25 cellular contexts compared by ENCODE assay signal in genomic region chr3:49636883-49637609, GRCh38. TPM values are rescaled to one million over a fixed set of nuclear protein-coding genes. Genes with fewer than 3 reads are reported as not detected.
DNase-seq lines count a peak whose midpoint lies in the region; ATAC-seq, FAIRE-seq and TF ChIP-seq lines count a peak whose summit lies in the region.
"Had no signal": no experiment of that assay in that cellular context is flagged by ENCODE, and none has a peak within 500 bp of the region (broad histone marks: within the 10 kb centered on the region; RNA-seq: fewer than 3 reads in every experiment).

No MANE protein-coding gene starts in this region.

- no peak overlapping the region for H2AFZ ChIP-seq in PC-3 (ENCODE audit: low read length)

- DNase-seq in activated naive CD4-positive, alpha-beta T cell treated with anti-CD3 and anti-CD28 coated beads for 36 hours = peak; percentile 53
- DNase-seq in activated naive CD4-positive, alpha-beta T cell treated with anti-CD3 and anti-CD28 coated beads, Interleukin-2, amount 10 ng/mL, durations not matched to agents 7 days and 5 days = no peak
- DNase-seq in PC-3 (peak; percentile 25), dorsolateral prefrontal cortex (peak in 6 of 10 donors; percentile 42 to 80 (median 68)), posterior cingulate gyrus (peak in 6 of 10 donors; percentile 43 to 90 (median 77)), DMS79 treated with DMSO at 0.1 percent for 48 hours (lab: John Stamatoyannopoulos, UW) (no peak), KG1 (lab: John Stamatoyannopoulos, UW) (no peak), GM12891 (ENCODE audit: insufficient read length, low spot score) (no peak)
- DNase-seq: amniotic stem cell; CD4-positive, CD25-positive, alpha-beta regulatory T cell; central memory CD4-positive, alpha-beta T cell; DMS 273 treated with DMSO at 0.1 percent for 48 hours; kidney glomerular epithelial cell; mesenchymal stem cell; naive B cell; NCI-H187; NCI-H748 treated with DMSO at 0.1 percent for 48 hours; ovary; stimulated activated naive CD4-positive, alpha-beta T cell; transverse colon; WERI-Rb-1 had no signal

- BruUV-seq in PC-3 (replicated peaks; lab: Mats Ljungman, UMichigan) = no TSS peak

- H3K27ac Mint-ChIP-seq in activated naive CD4-positive, alpha-beta T cell treated with anti-CD3 and anti-CD28 coated beads for 36 hours = no peak overlapping the region
- H3K27ac Mint-ChIP-seq in activated naive CD4-positive, alpha-beta T cell treated with anti-CD3 and anti-CD28 coated beads, Interleukin-2, amount 10 ng/mL, durations not matched to agents 7 days and 5 days = no peak overlapping the region
- H3K27ac Mint-ChIP-seq: CD4-positive, CD25-positive, alpha-beta regulatory T cell had no signal

- H3F3A ChIP-seq in PC-3 (ENCODE audit: low read length, unreplicated experiment) = no peaks in the 10 kb centered on the region

- CTCF ChIA-PET in activated naive CD4-positive, alpha-beta T cell treated with anti-CD3 and anti-CD28 coated beads for 36 hours (lab: Charles Lee) = interaction anchor here (0.6 to 1.1 kb wide), 4 partner anchors 34 to 896 kb away, joined by 4 read pairs; no protein-coding TSS in a partner anchor
- CTCF ChIA-PET in activated naive CD4-positive, alpha-beta T cell treated with anti-CD3 and anti-CD28 coated beads, Interleukin-2, amount 10 ng/mL, durations not matched to agents 7 days and 5 days (lab: Charles Lee) = interaction anchor here (0.8 to 1.8 kb wide), 4 partner anchors 9 to 97 kb away, joined by 3 to 5 read pairs (median 4); no protein-coding TSS in a partner anchor
- CTCF ChIA-PET in PC-3 (lab: Charles Lee) = no interaction called here

- no peak overlapping the region for H3K27ac ChIP-seq in PC-3 (ENCODE audit: low read length)
- H3K27ac ChIP-seq in dorsolateral prefrontal cortex = peak overlapping the region in 56 of 59 donors; percentile 12 to 94 (median 80)
- H3K27ac ChIP-seq: esophagus muscularis mucosa, ovary, SJSA1, transverse colon, WERI-Rb-1 had no signal

- no peak overlapping the region for H3K4me2 ChIP-seq in PC-3 (ENCODE audit: low read length)

- TF ChIP-seq CTCF in PC-3 (conservative IDR thresholded peaks at IDR 0.05; ENCODE audit: low read depth, low read length) (no peak), dorsolateral prefrontal cortex (IDR thresholded peaks at IDR 0.05 in 54 of 56, conservative IDR thresholded peaks at IDR 0.05 in 2 of 56; ENCODE audit: low read depth in 1 of 56, partially characterized antibody in 56 of 56) (no peak)

- TF ChIP-seq POLR2A in GM12891 (IDR thresholded peaks at IDR 0.05; ENCODE audit: low read depth, low read length) = no peak

- H3K9me3 Mint-ChIP-seq in activated naive CD4-positive, alpha-beta T cell treated with anti-CD3 and anti-CD28 coated beads for 36 hours = no peaks in the 10 kb centered on the region
- H3K9me3 Mint-ChIP-seq in activated naive CD4-positive, alpha-beta T cell treated with anti-CD3 and anti-CD28 coated beads, Interleukin-2, amount 10 ng/mL, durations not matched to agents 7 days and 5 days = no peaks in the 10 kb centered on the region
- H3K9me3 Mint-ChIP-seq: CD4-positive, CD25-positive, alpha-beta regulatory T cell had no signal

- H3K4me1 ChIP-seq in PC-3 (ENCODE audit: insufficient read depth, low read length) = peaks cover 8% of the 10 kb centered on the region
- H3K4me1 ChIP-seq: transverse colon had no signal

- H3K9me3 ChIP-seq in PC-3 (ENCODE audit: low read length) = no peaks in the 10 kb centered on the region
- H3K9me3 ChIP-seq: esophagus muscularis mucosa, ovary, SJSA1, transverse colon had no signal

- H3K36me3 ChIP-seq in PC-3 (ENCODE audit: low read depth, low read length) = no peaks in the 10 kb centered on the region
- H3K36me3 ChIP-seq: esophagus muscularis mucosa, ovary, SJSA1, transverse colon had no signal

- POLR2A ChIA-PET in PC-3 (lab: Charles Lee; ENCODE audit: unreplicated experiment) = no interaction called here

- no peaks in the 10 kb centered on the region for H3K79me2 ChIP-seq in PC-3 (ENCODE audit: low read length)

- FAIRE-seq in GM12891 (lab: Jason Lieb, UNC) = no peak
- FAIRE-seq: G401.6, H54 had no signal

- intact Hi-C loops in activated naive CD4-positive, alpha-beta T cell treated with anti-CD3 and anti-CD28 coated beads for 36 hours (cut with micrococcal nuclease) = no loop called here
- intact Hi-C loops in PC-3 (cut with micrococcal nuclease) = no loop called here
- intact Hi-C loops in dorsolateral prefrontal cortex (cut with DNase I) = no loop called here
- intact Hi-C loops in posterior cingulate gyrus (cut with DNase I) = no loop called here

- H3K4me1 Mint-ChIP-seq in activated naive CD4-positive, alpha-beta T cell treated with anti-CD3 and anti-CD28 coated beads for 36 hours (ENCODE audit: low read depth) = no peaks in the 10 kb centered on the region
- H3K4me1 Mint-ChIP-seq in activated naive CD4-positive, alpha-beta T cell treated with anti-CD3 and anti-CD28 coated beads, Interleukin-2, amount 10 ng/mL, durations not matched to agents 7 days and 5 days = no peaks in the 10 kb centered on the region
- H3K4me1 Mint-ChIP-seq: naive B cell had no signal

- no peaks in the 10 kb centered on the region for H4K20me1 ChIP-seq in PC-3 (ENCODE audit: low read length)

- no peak overlapping the region for H3K9ac ChIP-seq in PC-3 (ENCODE audit: low read length)

- H3K9me2 ChIP-seq in PC-3 (replicated peaks; ENCODE audit: low read length) = no peaks in the 10 kb centered on the region

- ATAC-seq in PC-3 = peak; percentile 23; the same call in 1 of the 2 replicates

- H3K27me3 ChIP-seq in PC-3 (ENCODE audit: low read length) = no peaks in the 10 kb centered on the region
- H3K27me3 ChIP-seq in dorsolateral prefrontal cortex = no peaks in the 10 kb centered on the region
- H3K27me3 ChIP-seq: esophagus muscularis mucosa, ovary, SJSA1 had no signal

- H3K4me3 ChIP-seq in PC-3 (ENCODE audit: low read length) (no peak overlapping the region), dorsolateral prefrontal cortex (no peak overlapping the region)
- H3K4me3 ChIP-seq: esophagus muscularis mucosa, ovary, SJSA1, transverse colon had no signal

- no peaks in the 10 kb centered on the region for H3K27me3 Mint-ChIP-seq in activated naive CD4-positive, alpha-beta T cell treated with anti-CD3 and anti-CD28 coated beads for 36 hours (ENCODE audit: low read depth)
- H3K27me3 Mint-ChIP-seq in activated naive CD4-positive, alpha-beta T cell treated with anti-CD3 and anti-CD28 coated beads, Interleukin-2, amount 10 ng/mL, durations not matched to agents 7 days and 5 days = peaks cover 45% of the 10 kb centered on the region

- no peak overlapping the region for H3K4me3 Mint-ChIP-seq in activated naive CD4-positive, alpha-beta T cell treated with anti-CD3 and anti-CD28 coated beads for 36 hours
- no peak overlapping the region for H3K4me3 Mint-ChIP-seq in activated naive CD4-positive, alpha-beta T cell treated with anti-CD3 and anti-CD28 coated beads, Interleukin-2, amount 10 ng/mL, durations not matched to agents 7 days and 5 days
- H3K4me3 Mint-ChIP-seq: CD4-positive, CD25-positive, alpha-beta regulatory T cell; naive B cell had no signal

- H3K36me3 Mint-ChIP-seq in activated naive CD4-positive, alpha-beta T cell treated with anti-CD3 and anti-CD28 coated beads for 36 hours (ENCODE audit: low read depth) = no peaks in the 10 kb centered on the region
- H3K36me3 Mint-ChIP-seq in activated naive CD4-positive, alpha-beta T cell treated with anti-CD3 and anti-CD28 coated beads, Interleukin-2, amount 10 ng/mL, durations not matched to agents 7 days and 5 days = no peaks in the 10 kb centered on the region
- H3K36me3 Mint-ChIP-seq: CD4-positive, CD25-positive, alpha-beta regulatory T cell; naive B cell had no signal

TF ChIP-seq in GM12891, 5 proteins besides CTCF, POLR2A, EP300 and RAD21:
- TF ChIP-seq POU2F2 (IDR thresholded peaks at IDR 0.05; ENCODE audit: low read depth, low read length) = no peak
- TF ChIP-seq POLR2AphosphoS5 (IDR thresholded peaks at IDR 0.05; ENCODE audit: low read depth, low read length) = no peak
- no peak for TF ChIP-seq SPI1 (IDR thresholded peaks at IDR 0.05; ENCODE audit: low read depth, low read length)
- TF ChIP-seq TAF1 (IDR thresholded peaks at IDR 0.05; ENCODE audit: low read depth, low read length) = no peak
- no peak for TF ChIP-seq PAX5 (IDR thresholded peaks at IDR 0.05; ENCODE audit: insufficient read depth, low read length, severe bottlenecking)

RNA-seq across cellular contexts. Expression of gene APEH, which starts 37.1 kb away (rescaled TPM):
- total RNA-seq in activated naive CD4-positive, alpha-beta T cell treated with anti-CD3 and anti-CD28 coated beads for 36 hours = 100 to 1,000 TPM; 120 to 122 TPM
- total RNA-seq in PC-3 (2014; rRNA removed) (236 and 246 TPM in 2 replicates), dorsolateral prefrontal cortex (100 to 1,000 TPM in 17 of 120 experiments, 10 to 100 TPM in 103; 53.0 to 121 (median 85.4) TPM)
- polyA plus RNA-seq in GM12891 (2012; ENCODE audit: low read depth, missing spikeins) = 80.9 TPM

RNA-seq across cellular contexts. Expression of gene MST1, which starts 52.2 kb away (rescaled TPM):
- 10 to 100 TPM; 10.7 to 13.1 TPM for total RNA-seq in activated naive CD4-positive, alpha-beta T cell treated with anti-CD3 and anti-CD28 coated beads for 36 hours
- total RNA-seq in PC-3 (2014; rRNA removed) (1.7 and 2.8 TPM in 2 replicates), dorsolateral prefrontal cortex (10 to 100 TPM in 114 of 120 experiments, 1 to 10 TPM in 6; 8.8 to 30.0 (median 15.2) TPM)
- polyA plus RNA-seq in GM12891 (2012; ENCODE audit: low read depth, missing spikeins) = 21.7 TPM

RNA-seq across cellular contexts. Expression of gene RNF123, which starts 52.3 kb away (rescaled TPM):
- 10 to 100 TPM; 20.3 to 21.5 TPM for total RNA-seq in activated naive CD4-positive, alpha-beta T cell treated with anti-CD3 and anti-CD28 coated beads for 36 hours
- 38.6 and 43.0 TPM in 2 replicates for total RNA-seq in PC-3 (2014; rRNA removed)
- total RNA-seq in dorsolateral prefrontal cortex = 100 to 1,000 TPM in 1 of 120 experiments, 10 to 100 TPM in 119; 43.7 to 103 (median 67.5) TPM
- polyA plus RNA-seq in GM12891 (2012; ENCODE audit: low read depth, missing spikeins) = 7.8 TPM

Comparison
In these comparisons a context has a peak if more than half of its experiments do, and no peak if none do; other contexts are left out.
1. DNase-seq: peak in activated naive CD4-positive, alpha-beta T cell treated with anti-CD3 and anti-CD28 coated beads for 36 hours (single experiment), PC-3 (single experiment), dorsolateral prefrontal cortex (6 of 10) and posterior cingulate gyrus (6 of 10); none in activated naive CD4-positive, alpha-beta T cell treated with anti-CD3 and anti-CD28 coated beads, Interleukin-2, amount 10 ng/mL, durations not matched to agents 7 days and 5 days (single experiment), DMS79 treated with DMSO at 0.1 percent for 48 hours (single experiment), KG1 (single experiment) and GM12891 (single experiment).